ENCODE assay signal across 1 cellular context in genomic region chr11:17384002-17384511, GRCh38.
TF ChIP-seq lines count a peak whose summit lies in the region.

No MANE protein-coding gene starts in this region.

TF ChIP-seq in IMR-90, 13 proteins besides CTCF, POLR2A, EP300 and RAD21:
- TF ChIP-seq MAZ (IDR thresholded peaks at IDR 0.05; ENCODE audit: borderline replicate concordance, low read depth, low read length) (no peak; the same call in 1 of the 2 replicates), RCOR1 (IDR thresholded peaks at IDR 0.05; ENCODE audit: insufficient replicate concordance, low read length) (no peak), FOS (IDR thresholded peaks at IDR 0.05; ENCODE audit: low read depth, low read length) (no peak), MXI1 (IDR thresholded peaks at IDR 0.05; ENCODE audit: borderline replicate concordance, low read depth, low read length) (no peak), CHD1 (IDR thresholded peaks at IDR 0.05; ENCODE audit: low read depth, low read length) (no peak), SMC3 (IDR thresholded peaks at IDR 0.05; ENCODE audit: low read depth, low read length) (peak; percentile 45)
- TF ChIP-seq, protein P1, sequence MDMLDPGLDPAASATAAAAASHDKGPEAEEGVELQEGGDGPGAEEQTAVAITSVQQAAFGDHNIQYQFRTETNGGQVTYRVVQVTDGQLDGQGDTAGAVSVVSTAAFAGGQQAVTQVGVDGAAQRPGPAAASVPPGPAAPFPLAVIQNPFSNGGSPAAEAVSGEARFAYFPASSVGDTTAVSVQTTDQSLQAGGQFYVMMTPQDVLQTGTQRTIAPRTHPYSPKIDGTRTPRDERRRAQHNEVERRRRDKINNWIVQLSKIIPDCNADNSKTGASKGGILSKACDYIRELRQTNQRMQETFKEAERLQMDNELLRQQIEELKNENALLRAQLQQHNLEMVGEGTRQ (IDR thresholded peaks at IDR 0.05; ENCODE audit: low read depth, low read length), result no peak
